In genomic region chr7:99619571-99620130, GRCh38 we compare ENCODE assay signal across 1 cellular context.
TF ChIP-seq lines count a peak whose summit lies in the region.

No MANE protein-coding gene starts in this region.

TF ChIP-seq in IMR-90, 13 proteins besides CTCF, POLR2A, EP300 and RAD21:
- TF ChIP-seq CEBPB (IDR thresholded peaks at IDR 0.05; ENCODE audit: low read depth, low read length) (no peak), ELK1 (IDR thresholded peaks at IDR 0.05; ENCODE audit: borderline replicate concordance, low read depth, low read length) (no peak), SMC3 (IDR thresholded peaks at IDR 0.05; ENCODE audit: low read depth, low read length) (no peak), USF2 (IDR thresholded peaks at IDR 0.05; ENCODE audit: low read depth, low read length) (no peak), NFE2L2 (IDR thresholded peaks at IDR 0.05; ENCODE audit: low read depth, low read length) (no peak), MAFK (IDR thresholded peaks at IDR 0.05; ENCODE audit: low read depth, low read length) (no peak), RFX5 (IDR thresholded peaks at IDR 0.05; ENCODE audit: low read depth, low read length) (no peak), MXI1 (IDR thresholded peaks at IDR 0.05; ENCODE audit: borderline replicate concordance, low read depth, low read length) (no peak), BHLHE40 (IDR thresholded peaks at IDR 0.05; ENCODE audit: low read depth, low read length) (no peak), RCOR1 (IDR thresholded peaks at IDR 0.05; ENCODE audit: insufficient replicate concordance, low read length) (no peak), CHD1 (IDR thresholded peaks at IDR 0.05; ENCODE audit: low read depth, low read length) (no peak), FOS (IDR thresholded peaks at IDR 0.05; ENCODE audit: low read depth, low read length) (no peak), MAZ (IDR thresholded peaks at IDR 0.05; ENCODE audit: borderline replicate concordance, low read depth, low read length) (no peak)
TF ChIP-seq in IMR-90: peak in this region for 0.
